Comparison of ENCODE assay signal across 26 cellular contexts in the genomic region with DNA sequence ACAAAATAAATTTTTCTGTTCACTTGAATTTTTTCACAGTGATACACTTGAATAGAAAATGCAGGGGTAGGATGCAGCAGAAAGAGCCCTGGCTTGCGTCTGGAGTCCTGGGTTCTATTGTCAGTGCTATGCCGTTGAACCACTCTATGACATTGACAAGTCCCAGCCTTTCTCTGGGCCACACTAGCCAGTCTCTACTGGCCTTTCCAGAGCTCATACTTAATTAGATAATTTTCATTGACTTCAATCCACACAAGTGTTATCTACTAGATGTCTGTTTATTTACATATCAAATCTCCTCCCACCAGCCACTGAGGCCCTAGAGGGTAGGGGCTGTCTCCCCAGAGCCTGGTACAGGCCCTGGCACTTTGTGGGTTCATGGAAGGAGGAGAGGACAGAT. TPM values are rescaled to one million over a fixed set of nuclear protein-coding genes. Genes with fewer than 3 reads are reported as not detected.
DNase-seq lines count a peak whose midpoint lies in the region; ATAC-seq and TF ChIP-seq lines count a peak whose summit lies in the region.
"Had no signal": no experiment of that assay in that cellular context is flagged by ENCODE, and none has a peak within 500 bp of the region (broad histone marks: within the 10 kb centered on the region; RNA-seq: fewer than 3 reads in every experiment).

No MANE protein-coding gene starts in this region.

- no peak overlapping the region for H3K4me3 ChIP-seq in CD8-positive, alpha-beta T cell (ENCODE audit: low read depth, low read length)
- no peak overlapping the region for H3K4me3 ChIP-seq in trophoblast cell (ENCODE audit: low read depth, low read length)
- H3K4me3 ChIP-seq: GM12878, GM23338, K562, SJSA1 had no signal

- H2BK12ac ChIP-seq in trophoblast cell (ENCODE audit: low read length): peak overlapping the region; percentile 75

- DNase-seq in CD8-positive, alpha-beta T cell: no peak
- DNase-seq in trophoblast cell: peak in 1 of 2 donors; percentile 47
- no peak for DNase-seq in GM20000 (ENCODE audit: low spot score)
- no peak for DNase-seq in CD14-positive monocyte (ENCODE audit: low spot score)
- no peak for DNase-seq in dermis blood vessel endothelial cell
- DNase-seq: CD4-positive, CD25-positive, alpha-beta regulatory T cell; COR-L47; H9; Kasumi-1; NCI-H1105; NCI-H1436 treated with DMSO at 0.1 percent for 48 hours; NCI-H1930; NCI-H2107; NCI-H524 treated with DMSO at 0.1 percent for 48 hours; NCI-H774; PC-3; Right ventricle myocardium superior; RPMI8226 had no signal

- H2AK5ac ChIP-seq in trophoblast cell (ENCODE audit: low read length): no peak overlapping the region

- no peak overlapping the region for H4K12ac ChIP-seq in trophoblast cell (ENCODE audit: low read depth, low read length)

- peaks cover 30% of the 10 kb centered on the region for H3K4me1 ChIP-seq in CD8-positive, alpha-beta T cell (ENCODE audit: insufficient read depth, low read length)
- H3K4me1 ChIP-seq in trophoblast cell (ENCODE audit: control insufficient read depth in 1 of 2, insufficient read depth in 2 of 2, low read length in 2 of 2): peaks cover 18 to 26% of the 10 kb centered on the region in 2 experiments

- H2BK5ac ChIP-seq in trophoblast cell (ENCODE audit: low read depth, low read length, poor library complexity): peak overlapping the region; percentile 24

- no peaks in the 10 kb centered on the region for H3K36me3 ChIP-seq in CD8-positive, alpha-beta T cell (ENCODE audit: insufficient read depth, low read length)
- no peaks in the 10 kb centered on the region for H3K36me3 ChIP-seq in trophoblast cell (ENCODE audit: control insufficient read depth in 1 of 2, insufficient read depth in 2 of 2, low read length in 2 of 2)
- H3K36me3 ChIP-seq: SJSA1 had no signal

- no peaks in the 10 kb centered on the region for H3K79me2 ChIP-seq in trophoblast cell (ENCODE audit: control insufficient read depth, insufficient read depth, low read length, poor library complexity)

- intact Hi-C loops in CD8-positive, alpha-beta T cell (cut with DNase I, micrococcal nuclease): loop anchor here (5.0 to 10.0 kb wide), 7 partner anchors 61 to 454 kb away; partner anchors contain the start of genes ALPL (in 1 of the 2) and LDLRAD2 (in 1 of the 2)
- intact Hi-C loops in CD14-positive monocyte (cut with micrococcal nuclease): loop anchor here in 1 of 2 donors (10.0 kb wide), 1 partner anchor 257 kb away; no protein-coding TSS in a partner anchor

- H3K9me3 ChIP-seq in CD8-positive, alpha-beta T cell (ENCODE audit: low read length): no peaks in the 10 kb centered on the region
- no peaks in the 10 kb centered on the region for H3K9me3 ChIP-seq in trophoblast cell (ENCODE audit: insufficient read depth, low read depth, low read length)
- H3K9me3 ChIP-seq: SJSA1 had no signal

- H3K23ac ChIP-seq in trophoblast cell (ENCODE audit: low read length): no peak overlapping the region

- ATAC-seq in CD8-positive, alpha-beta T cell: no peak
- ATAC-seq in HG03159 (IDR thresholded peaks at IDR 0.05; ENCODE audit: unreplicated experiment): no peak
- ATAC-seq: GM12878, GM23338, K562, PC-3 had no signal

- H3K9me3 Mint-ChIP-seq in CD8-positive, alpha-beta T cell: no peaks in the 10 kb centered on the region
- H3K9me3 Mint-ChIP-seq in CD14-positive monocyte: no peaks in the 10 kb centered on the region
- H3K9me3 Mint-ChIP-seq: CD4-positive, CD25-positive, alpha-beta regulatory T cell; GM23338; H9 had no signal

- H3K4me2 ChIP-seq in trophoblast cell (ENCODE audit: low read length): no peak overlapping the region
- H3K4me2 ChIP-seq: GM23338 had no signal

- H2BK120ac ChIP-seq in trophoblast cell (ENCODE audit: insufficient read depth, low read length, poor library complexity): peak overlapping the region; percentile 27

- H3K27ac Mint-ChIP-seq in CD8-positive, alpha-beta T cell: peak overlapping the region; percentile 18
- no peak overlapping the region for H3K27ac Mint-ChIP-seq in CD14-positive monocyte
- H3K27ac Mint-ChIP-seq: GM23338, H9 had no signal

- no peaks in the 10 kb centered on the region for H3K36me3 Mint-ChIP-seq in CD8-positive, alpha-beta T cell
- no peaks in the 10 kb centered on the region for H3K36me3 Mint-ChIP-seq in CD14-positive monocyte
- H3K36me3 Mint-ChIP-seq: CD4-positive, CD25-positive, alpha-beta regulatory T cell had no signal

- H3K9ac ChIP-seq in trophoblast cell (ENCODE audit: low read length): no peak overlapping the region

- H4K8ac ChIP-seq in trophoblast cell (ENCODE audit: low read depth, low read length): no peak overlapping the region

- H3K79me1 ChIP-seq in trophoblast cell (ENCODE audit: low read length): peaks cover 19% of the 10 kb centered on the region

- no peak overlapping the region for H3K4ac ChIP-seq in trophoblast cell (ENCODE audit: low read depth, low read length)

- CTCF ChIA-PET in CD8-positive, alpha-beta T cell (lab: Charles Lee): no interaction called here

- POLR2A ChIA-PET in CD8-positive, alpha-beta T cell (lab: Charles Lee): no interaction called here

- H2AFZ ChIP-seq in trophoblast cell (ENCODE audit: insufficient read depth, low read length, poor library complexity): no peak overlapping the region
- H2AFZ ChIP-seq: GM23338 had no signal

- H3K14ac ChIP-seq in trophoblast cell (ENCODE audit: low read length): peak overlapping the region; percentile 56

- peaks cover 28% of the 10 kb centered on the region for H3K4me1 Mint-ChIP-seq in CD8-positive, alpha-beta T cell (ENCODE audit: low read depth)
- peaks cover 10% of the 10 kb centered on the region for H3K4me1 Mint-ChIP-seq in CD14-positive monocyte

- peak overlapping the region; percentile 65 for H4K91ac ChIP-seq in trophoblast cell (ENCODE audit: low read depth, low read length)

- no peak overlapping the region for H3K4me3 Mint-ChIP-seq in CD8-positive, alpha-beta T cell
- H3K4me3 Mint-ChIP-seq in CD14-positive monocyte: no peak overlapping the region
- H3K4me3 Mint-ChIP-seq: CD4-positive, CD25-positive, alpha-beta regulatory T cell; GM23338; H9 had no signal

- H3K18ac ChIP-seq in trophoblast cell (ENCODE audit: low read length): peak overlapping the region; percentile 27

- H3K27me3 Mint-ChIP-seq in CD8-positive, alpha-beta T cell (ENCODE audit: low read depth): no peaks in the 10 kb centered on the region
- H3K27me3 Mint-ChIP-seq in CD14-positive monocyte (ENCODE audit: low read depth in 3 of 3): peaks cover 3 to 14% (median 9%) of the 10 kb centered on the region in 3 donors

- no peaks in the 10 kb centered on the region for H3K27me3 ChIP-seq in CD8-positive, alpha-beta T cell (ENCODE audit: insufficient read depth, low read length)
- H3K27me3 ChIP-seq in trophoblast cell (ENCODE audit: insufficient read depth, low read length): no peaks in the 10 kb centered on the region
- H3K27me3 ChIP-seq: SJSA1 had no signal

- TF ChIP-seq CTCF in CD8-positive, alpha-beta T cell (IDR thresholded peaks at IDR 0.05): no peak
- no peak for TF ChIP-seq CTCF in VCaP (conservative IDR thresholded peaks at IDR 0.05)
- TF ChIP-seq CTCF in GM20000 (IDR thresholded peaks at IDR 0.05; ENCODE audit: extremely low read depth, missing control alignments): no peak
- no peak for TF ChIP-seq CTCF in CD14-positive monocyte (IDR thresholded peaks at IDR 0.05)

- no CpG with 5 or more reads among the region's 2 CpGs for WGBS in trophoblast cell (ENCODE audit: extremely low coverage, insufficient coverage, insufficient read length)

- no peak overlapping the region for H3K27ac ChIP-seq in CD8-positive, alpha-beta T cell (ENCODE audit: low read depth, low read length)
- H3K27ac ChIP-seq in VCaP: peak overlapping the region; percentile 25; the same call in 1 of the 2 replicates
- H3K27ac ChIP-seq in trophoblast cell (ENCODE audit: low read depth, low read length): peak overlapping the region; percentile 31
- H3K27ac ChIP-seq: SJSA1 had no signal

RNA-seq across cellular contexts. Expression of gene CELA3B, which starts 15.5 kb away (rescaled TPM):
- not detected for total RNA-seq in CD8-positive, alpha-beta T cell
- polyA plus RNA-seq in trophoblast cell (2013): not detected in 2 replicates
- not detected for polyA plus RNA-seq in CD14-positive monocyte
- not detected in 2 replicates for total RNA-seq in dermis blood vessel endothelial cell
- total RNA-seq: A673; CD4-positive, CD25-positive, alpha-beta regulatory T cell; GM23338; H9; M059J; PC-3; Right ventricle myocardium superior; SJSA1 had no signal
- polyA plus RNA-seq: CD4-positive, CD25-positive, alpha-beta regulatory T cell; GM12878; GM23338; K562 had no signal

RNA-seq across cellular contexts. Expression of gene HSPG2, which starts 24.2 kb away (rescaled TPM):
- 1 to 10 TPM; 3.6 to 5.1 TPM for total RNA-seq in CD8-positive, alpha-beta T cell
- 97.2 and 106 TPM in 2 replicates for polyA plus RNA-seq in trophoblast cell (2013)
- polyA plus RNA-seq in CD14-positive monocyte: not detected
- 1,406 and 1,997 TPM in 2 replicates for total RNA-seq in dermis blood vessel endothelial cell

RNA-seq across cellular contexts. Expression of gene CELA3A, which starts 40.1 kb away (rescaled TPM):
- not detected for total RNA-seq in CD8-positive, alpha-beta T cell
- not detected in 2 replicates for polyA plus RNA-seq in trophoblast cell (2013)
- not detected for polyA plus RNA-seq in CD14-positive monocyte
- not detected in 2 replicates for total RNA-seq in dermis blood vessel endothelial cell
- total RNA-seq: A673; CD4-positive, CD25-positive, alpha-beta regulatory T cell; GM23338; H9; M059J; PC-3; Right ventricle myocardium superior; SJSA1 had no signal
- polyA plus RNA-seq: CD4-positive, CD25-positive, alpha-beta regulatory T cell; GM12878; GM23338; K562 had no signal

Comparison
In these comparisons a context has a peak if more than half of its experiments do, and no peak if none do; other contexts are left out.
1. RNA of gene HSPG2, which starts 24.2 kb away (total RNA-seq): 1,406 to 1,997 TPM in dermis blood vessel endothelial cell; 3.6 to 5.1 TPM in CD8-positive, alpha-beta T cell; every median in the first group is over 100 times any median in the second.